ENCODE assay signal across 26 cellular contexts in genomic region chr14:71148627-71149026, GRCh38.
"Had no signal": no experiment of that assay in that cellular context is flagged by ENCODE, and none has a peak within 500 bp of the region (broad histone marks: within the 10 kb centered on the region; RNA-seq: fewer than 3 reads in every experiment).

No MANE protein-coding gene starts in this region.

- H3K27ac Mint-ChIP-seq: activated CD4-positive, alpha-beta T cell treated with anti-CD3 and anti-CD28 coated beads for 36 hours; activated naive CD4-positive, alpha-beta T cell treated with anti-CD3 and anti-CD28 coated beads for 36 hours; mesothelial cell of epicardium; progenitor cell of endocrine pancreas; stimulated activated naive CD8-positive, alpha-beta T cell treated with anti-CD3 and anti-CD28 coated beads, Interleukin-15, Interleukin-2, amounts not matched to agents 100 ng/mL and 50 ng/mL, for 24 hours; T-helper 2 cell treated with Interferon-gamma antibody and Interleukin-4, amounts not matched to agents 5 μg/mL and 100 μg/mL, for 36 hours; type B pancreatic cell had no signal

- H3K9me3 ChIP-seq: ovary, right lobe of liver had no signal

- DNase-seq: activated CD4-positive, alpha-beta T cell treated with anti-CD3 and anti-CD28 coated beads for 36 hours; activated CD4-positive, alpha-beta T cell treated with anti-CD3 and anti-CD28 coated beads, Interleukin-2, amount 50 U/mL, for 4 hours; activated CD4-positive, CD25-positive, alpha-beta regulatory T cell; activated CD8-positive, alpha-beta memory T cell treated with anti-CD3 and anti-CD28 coated beads, Interleukin-2, amount 50 U/mL, for 48 hours; activated effector memory CD4-positive, alpha-beta T cell treated with anti-CD3 and anti-CD28 coated beads, Interleukin-2, amount 50 U/mL, for 16 hours; activated naive CD4-positive, alpha-beta T cell treated with anti-CD3 and anti-CD28 coated beads for 36 hours; activated T-cell treated with anti-CD3 and anti-CD28 coated beads, Interleukin-2, amount 50 U/mL, for 4 hours; amygdala; central memory CD4-positive, alpha-beta T cell; dermis blood vessel endothelial cell; effector CD4-positive, alpha-beta T cell; foreskin keratinocyte; heart left ventricle; naive thymus-derived CD4-positive, alpha-beta T cell; ovary; right lobe of liver; stimulated activated CD4-positive, alpha-beta T cell treated with anti-CD3 and anti-CD28 coated beads, Interleukin-2, amount 100 ng/mL, for 48 hours; substantia nigra had no signal

- H3K36me3 Mint-ChIP-seq: mesothelial cell of epicardium, type B pancreatic cell had no signal

- H3K4me3 Mint-ChIP-seq: activated CD4-positive, alpha-beta T cell treated with anti-CD3 and anti-CD28 coated beads for 36 hours; activated naive CD4-positive, alpha-beta T cell treated with anti-CD3 and anti-CD28 coated beads for 36 hours; activated T-cell treated with anti-CD3 and anti-CD28 coated beads, Interleukin-2, amount 50 U/mL, for 4 hours; mesothelial cell of epicardium; stimulated activated naive CD8-positive, alpha-beta T cell treated with anti-CD3 and anti-CD28 coated beads, Interleukin-15, Interleukin-2, amounts not matched to agents 100 ng/mL and 50 ng/mL, for 24 hours; T-helper 2 cell treated with Interferon-gamma antibody and Interleukin-4, amounts not matched to agents 5 μg/mL and 100 μg/mL, for 36 hours; type B pancreatic cell had no signal

- ATAC-seq: activated CD4-positive, alpha-beta T cell treated with anti-CD3 and anti-CD28 coated beads for 36 hours; activated T-cell treated with anti-CD3 and anti-CD28 coated beads, Interleukin-2, amount 50 U/mL, for 4 hours; foreskin keratinocyte; heart left ventricle; naive thymus-derived CD4-positive, alpha-beta T cell; right lobe of liver had no signal

- H3K27me3 Mint-ChIP-seq: activated CD4-positive, alpha-beta T cell treated with anti-CD3 and anti-CD28 coated beads for 36 hours; progenitor cell of endocrine pancreas; stimulated activated naive CD8-positive, alpha-beta T cell treated with anti-CD3 and anti-CD28 coated beads, Interleukin-15, Interleukin-2, amounts not matched to agents 100 ng/mL and 50 ng/mL, for 24 hours; type B pancreatic cell had no signal

- H3K27me3 ChIP-seq: breast epithelium, esophagus muscularis mucosa, foreskin keratinocyte, heart left ventricle, ovary, right lobe of liver, vagina had no signal

- H3K4me3 ChIP-seq: breast epithelium, esophagus muscularis mucosa, heart left ventricle, ovary, right lobe of liver, vagina had no signal

- H3K4me1 ChIP-seq: breast epithelium, esophagus muscularis mucosa, vagina had no signal

- H3K36me3 ChIP-seq: breast epithelium, esophagus muscularis mucosa, heart left ventricle, ovary, right lobe of liver, vagina had no signal
